Comparison of ENCODE assay signal across 8 cellular contexts in the genomic region with DNA sequence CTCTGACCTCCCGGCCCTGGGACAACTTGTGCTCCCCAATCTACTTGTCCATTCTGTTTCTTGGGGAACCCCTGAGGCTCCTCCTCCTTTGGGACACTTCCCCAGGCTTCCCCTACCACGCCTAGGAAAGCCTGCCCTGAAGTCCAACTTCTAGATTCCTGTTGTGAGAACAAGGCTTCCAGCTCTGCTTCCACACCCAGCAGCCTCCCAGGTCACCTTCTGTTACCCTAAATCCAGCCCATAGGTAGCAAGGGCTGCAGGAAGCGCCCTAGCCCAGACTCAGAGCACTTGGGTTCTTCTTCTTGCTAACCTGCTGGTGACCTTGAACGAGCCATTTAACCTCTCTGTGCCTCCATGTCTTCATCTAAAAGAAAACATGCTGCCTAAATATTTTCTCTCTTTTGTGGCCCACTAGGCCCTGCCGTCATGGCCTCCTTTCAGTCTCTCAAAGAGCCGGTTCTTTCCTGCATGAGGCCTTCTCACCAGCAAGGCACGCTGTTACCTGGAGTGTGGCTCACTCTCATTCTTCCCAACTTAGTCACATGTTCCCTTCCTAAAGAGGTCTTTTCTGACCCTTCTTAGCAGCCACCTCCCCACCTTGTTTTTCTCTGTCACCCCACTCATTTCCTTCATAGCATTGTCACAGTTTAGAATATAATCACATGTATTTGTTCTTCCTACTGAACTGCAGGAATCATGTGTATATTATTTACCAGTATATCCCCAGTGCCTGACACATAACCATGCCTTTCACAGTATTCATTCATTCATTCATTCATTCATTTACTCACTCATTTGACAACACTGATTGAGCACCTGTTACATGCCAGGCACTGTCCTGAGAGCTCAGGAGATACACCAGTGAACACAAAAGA. TPM values are rescaled to one million over a fixed set of nuclear protein-coding genes. Genes with fewer than 3 reads are reported as not detected.
DNase-seq lines count a peak whose midpoint lies in the region; ATAC-seq and TF ChIP-seq lines count a peak whose summit lies in the region.

No MANE protein-coding gene starts in this region.

- H3K4me2 ChIP-seq in GM23338 (peak overlapping the region; percentile 88), skeletal muscle satellite cell (ENCODE audit: low read length) (peak overlapping the region; percentile 98)

- H3K9ac ChIP-seq in skeletal muscle satellite cell (ENCODE audit: low read depth, low read length) = peak overlapping the region; percentile 99

- H3K9me3 Mint-ChIP-seq in GM23338 (no peaks in the 10 kb centered on the region), WTC11 (no peaks in the 10 kb centered on the region)

- no peaks in the 10 kb centered on the region for H3K9me3 ChIP-seq in skeletal muscle satellite cell (replicated peaks; ENCODE audit: low read length)

- DNase-seq in GM23338 (ENCODE audit: low spot score) (no peak), WTC11 (ENCODE audit: low spot score) (no peak), foreskin fibroblast (peak in 1 of 2 donors; percentile 50), midbrain (lab: John Stamatoyannopoulos, UW) (no peak), NCI-H510A treated with DMSO at 0.1 percent for 48 hours (lab: John Stamatoyannopoulos, UW) (no peak)

- H3K4me3 Mint-ChIP-seq in GM23338 (peak overlapping the region; percentile 88), WTC11 (peak overlapping the region; percentile 75)

- H2AFZ ChIP-seq in GM23338 = no peak overlapping the region

- H4K20me1 ChIP-seq in GM23338 (replicated peaks; ENCODE audit: insufficient read depth) = no peaks in the 10 kb centered on the region

- peak overlapping the region; percentile 71; the same call in 1 of the 2 replicates for H3K4me3 ChIP-seq in GM23338
- peak overlapping the region; percentile 90 to 94 for H3K4me3 ChIP-seq in foreskin fibroblast (ENCODE audit: low read depth in 1 of 2, low read length in 2 of 2)
- H3K4me3 ChIP-seq in skeletal muscle satellite cell (ENCODE audit: low read length) = peak overlapping the region; percentile 78

- H3F3A ChIP-seq in GM23338 (replicated peaks; ENCODE audit: low read depth) = no peaks in the 10 kb centered on the region

- H3K36me3 Mint-ChIP-seq in GM23338 (ENCODE audit: low read depth) (peaks cover 14% of the 10 kb centered on the region; the same call in 2 of the 3 replicates), WTC11 (no peaks in the 10 kb centered on the region)

- CTCF ChIA-PET in WTC11 (lab: Charles Lee) = interaction anchor here (0.7 to 3.0 kb wide), 9 partner anchors 15 to 58 kb away, joined by 3 to 34 read pairs (median 4); no protein-coding TSS in a partner anchor

- no peaks in the 10 kb centered on the region for H3K79me2 ChIP-seq in GM23338 (replicated peaks; ENCODE audit: insufficient read depth)

- ATAC-seq in GM23338 (no peak), WTC11 (no peak), GM18519 (IDR thresholded peaks at IDR 0.05; ENCODE audit: low FRiP score, unreplicated experiment) (no peak), GM18909 (IDR thresholded peaks at IDR 0.05; ENCODE audit: poor library complexity, unreplicated experiment) (no peak)

- H3K27me3 Mint-ChIP-seq in GM23338 (ENCODE audit: insufficient read depth, low read depth, poor library complexity) = peaks cover 27% of the 10 kb centered on the region
- H3K27me3 Mint-ChIP-seq in WTC11 (ENCODE audit: low read depth) = peaks cover 79% of the 10 kb centered on the region

- H3K4me1 ChIP-seq in GM23338 (ENCODE audit: insufficient read depth) (peaks cover 28% of the 10 kb centered on the region), skeletal muscle satellite cell (ENCODE audit: control insufficient read depth, insufficient read depth, low read length) (peaks cover 60% of the 10 kb centered on the region)

- H3K36me3 ChIP-seq in GM23338 (ENCODE audit: insufficient read depth) (no peaks in the 10 kb centered on the region), skeletal muscle satellite cell (ENCODE audit: insufficient read depth, low read length) (peaks cover 48% of the 10 kb centered on the region)

- H3K27ac Mint-ChIP-seq in GM23338 (no peak overlapping the region), WTC11 (no peak overlapping the region)

- no peaks in the 10 kb centered on the region for H3K9me2 ChIP-seq in GM23338 (ENCODE audit: insufficient read depth)

- TF ChIP-seq CTCF in GM23338 (conservative IDR thresholded peaks at IDR 0.05; ENCODE audit: low read depth in 2 of 2) (no peak), WTC11 (IDR thresholded peaks at IDR 0.05) (no peak), foreskin fibroblast (IDR thresholded peaks at IDR 0.05; ENCODE audit: low read depth, low read length) (no peak)

- H3K4me1 Mint-ChIP-seq in GM23338 (peaks cover 40% of the 10 kb centered on the region), WTC11 (peaks cover 43% of the 10 kb centered on the region)

- POLR2A ChIA-PET in WTC11 (lab: Charles Lee) = interaction anchor here (1.4 kb wide), 1 partner anchor 35 kb away, joined by 3 read pairs; no protein-coding TSS in a partner anchor

- H3K27me3 ChIP-seq in GM23338 (ENCODE audit: insufficient read depth) (peaks cover 76% of the 10 kb centered on the region), skeletal muscle satellite cell (ENCODE audit: control insufficient read depth, insufficient read depth, low read length) (no peaks in the 10 kb centered on the region)

- no peak overlapping the region for H3K27ac ChIP-seq in GM23338 (ENCODE audit: low read depth)

TF ChIP-seq in GM23338, 12 proteins besides CTCF, POLR2A, EP300 and RAD21:
- TF ChIP-seq JUNB (IDR thresholded peaks at IDR 0.05; ENCODE audit: unreplicated experiment) (no peak), ZNF331 (CRISPR knock-in tag; IDR thresholded peaks at IDR 0.05; ENCODE audit: low read depth) (no peak), NANOG (IDR thresholded peaks at IDR 0.05; ENCODE audit: borderline replicate concordance) (no peak), POLR2AphosphoS5 (IDR thresholded peaks at IDR 0.05; ENCODE audit: low read depth) (no peak), CREB1 (CRISPR knock-in tag; IDR thresholded peaks at IDR 0.05; ENCODE audit: low read depth) (no peak)
- TF ChIP-seq, protein P1, sequence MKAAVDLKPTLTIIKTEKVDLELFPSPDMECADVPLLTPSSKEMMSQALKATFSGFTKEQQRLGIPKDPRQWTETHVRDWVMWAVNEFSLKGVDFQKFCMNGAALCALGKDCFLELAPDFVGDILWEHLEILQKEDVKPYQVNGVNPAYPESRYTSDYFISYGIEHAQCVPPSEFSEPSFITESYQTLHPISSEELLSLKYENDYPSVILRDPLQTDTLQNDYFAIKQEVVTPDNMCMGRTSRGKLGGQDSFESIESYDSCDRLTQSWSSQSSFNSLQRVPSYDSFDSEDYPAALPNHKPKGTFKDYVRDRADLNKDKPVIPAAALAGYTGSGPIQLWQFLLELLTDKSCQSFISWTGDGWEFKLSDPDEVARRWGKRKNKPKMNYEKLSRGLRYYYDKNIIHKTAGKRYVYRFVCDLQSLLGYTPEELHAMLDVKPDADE (IDR thresholded peaks at IDR 0.05) = no peak

TF ChIP-seq in WTC11, 78 proteins besides CTCF, POLR2A, EP300 and RAD21:
- no peak for TF ChIP-seq IRF2 (CRISPR knock-in tag; IDR thresholded peaks at IDR 0.05; ENCODE audit: borderline replicate concordance, low read depth)

RNA-seq across cellular contexts. Expression of a gene that starts 1.4 kb away (rescaled TPM):
- total RNA-seq in GM23338 (2014; rRNA removed; shearing (Covaris generic)) = 17.5 and 17.8 TPM in 2 replicates
- 8.4 and 8.8 TPM in 2 replicates for polyA plus RNA-seq in GM23338 (2016; fragmentation: Nextera tagmentation; extraction: Ambion mirVana)
- total RNA-seq in WTC11 (2021) = 21.3 to 24.6 TPM (median 24.2 TPM) in 3 replicates
- total RNA-seq in skeletal muscle satellite cell (2012; rRNA removed) = 396 and 525 TPM in 2 replicates

RNA-seq across cellular contexts. Expression of a gene that starts 48.3 kb away (rescaled TPM):
- not detected in 2 replicates for total RNA-seq in GM23338 (2014; rRNA removed; shearing (Covaris generic))
- polyA plus RNA-seq in GM23338 (2016; fragmentation: Nextera tagmentation; extraction: Ambion mirVana) = not detected in 2 replicates
- 0.14 to 0.28 TPM in 2 of 3 replicates, not detected in the other for total RNA-seq in WTC11 (2021)
- total RNA-seq in skeletal muscle satellite cell (2012; rRNA removed) = not detected in 2 replicates
